Comparison of ENCODE assay signal across 9 cellular contexts in genomic region chr1:68173283-68174172, GRCh38. TPM values are rescaled to one million over a fixed set of nuclear protein-coding genes. Genes with fewer than 3 reads are reported as not detected.
DNase-seq lines count a peak whose midpoint lies in the region; ATAC-seq, FAIRE-seq and TF ChIP-seq lines count a peak whose summit lies in the region.
"Had no signal": no experiment of that assay in that cellular context is flagged by ENCODE, and none has a peak within 500 bp of the region (broad histone marks: within the 10 kb centered on the region; RNA-seq: fewer than 3 reads in every experiment).

No MANE protein-coding gene starts in this region.

- H2AFZ ChIP-seq in smooth muscle cell (ENCODE audit: low read depth), result no peak overlapping the region

- peak overlapping the region; percentile 31 for H3K9ac ChIP-seq in smooth muscle cell (ENCODE audit: low read depth)

- DNase-seq in LHCN-M2 (ENCODE audit: low read depth), result peak; percentile 80
- DNase-seq in smooth muscle cell (lab: John Stamatoyannopoulos, UW; ENCODE audit: unreplicated experiment), result no peak
- DNase-seq in WTC11 (ENCODE audit: low spot score), result no peak
- no peak for DNase-seq in NOMO-1 treated with dmso at 0.1 percent for 144 hours (lab: John Stamatoyannopoulos, UW; ENCODE audit: unreplicated experiment)

- POLR2A ChIA-PET in WTC11 (lab: Charles Lee), result interaction anchor here (1.1 kb wide), 1 partner anchor 59 kb away, joined by 3 read pairs; the partner anchor contains the start of gene WLS

- H3K79me2 ChIP-seq in smooth muscle cell (ENCODE audit: low read depth), result no peaks in the 10 kb centered on the region

- H3K4me3 ChIP-seq in WI38 (ENCODE audit: low read depth, low read length) (peak overlapping the region; percentile 44), smooth muscle cell (no peak overlapping the region)

- no peak for ATAC-seq in HG02759 (IDR thresholded peaks at IDR 0.05; ENCODE audit: unreplicated experiment)
- ATAC-seq in WTC11, result no peak; the same call in 1 of the 2 replicates
- no peak for ATAC-seq in HG02885 (IDR thresholded peaks at IDR 0.05; ENCODE audit: poor library complexity, unreplicated experiment)

- peak overlapping the region; percentile 71 for H3K4me2 ChIP-seq in smooth muscle cell

- H3K36me3 Mint-ChIP-seq in WTC11, result no peaks in the 10 kb centered on the region

- H3K27ac ChIP-seq in smooth muscle cell (ENCODE audit: low read depth), result peak overlapping the region; percentile 83

- peaks cover 10% of the 10 kb centered on the region for H3K9me3 Mint-ChIP-seq in WTC11

- peaks cover 30% of the 10 kb centered on the region for H3F3A ChIP-seq in smooth muscle cell (ENCODE audit: low read depth)

- no peaks in the 10 kb centered on the region for H4K20me1 ChIP-seq in smooth muscle cell (ENCODE audit: low read depth)

- H3K4me1 Mint-ChIP-seq in WTC11, result peaks cover 11% of the 10 kb centered on the region

- FAIRE-seq in islet of Langerhans (lab: Jason Lieb, UNC), result peak; percentile 9

- H3K27ac Mint-ChIP-seq in WTC11, result no peak overlapping the region

- CTCF ChIA-PET in WTC11 (lab: Charles Lee), result interaction anchor here (0.6 to 1.5 kb wide), 5 partner anchors 11 to 147 kb away, joined by 3 to 6 read pairs (median 5); no protein-coding TSS in a partner anchor

- no peaks in the 10 kb centered on the region for H3K36me3 ChIP-seq in smooth muscle cell (ENCODE audit: low read depth)

- H3K27me3 ChIP-seq in smooth muscle cell (ENCODE audit: low read depth), result no peaks in the 10 kb centered on the region

- H3K4me3 Mint-ChIP-seq in WTC11, result no peak overlapping the region

- no peaks in the 10 kb centered on the region for H3K9me3 ChIP-seq in smooth muscle cell (replicated peaks; ENCODE audit: low read depth)

- TF ChIP-seq CTCF in WI38 (IDR thresholded peaks at IDR 0.05; ENCODE audit: low read depth, low read length) (no peak), smooth muscle cell (IDR thresholded peaks at IDR 0.05; ENCODE audit: borderline replicate concordance, insufficient read depth, poor library complexity, severe bottlenecking) (no peak), WTC11 (IDR thresholded peaks at IDR 0.05) (no peak)

- H3K4me1 ChIP-seq in smooth muscle cell (ENCODE audit: low read depth), result peaks cover 35% of the 10 kb centered on the region

- WGBS in smooth muscle cell (ENCODE audit: low lambda C conversion rate), result 52% methylated on average over 9 of the region's 9 CpGs

- no peaks in the 10 kb centered on the region; the same call in 1 of the 2 replicates for H3K27me3 Mint-ChIP-seq in WTC11 (ENCODE audit: low read depth)

TF ChIP-seq in WTC11, 78 proteins besides CTCF, POLR2A, EP300 and RAD21:
- no peak for TF ChIP-seq GRHL2 (CRISPR knock-in tag; IDR thresholded peaks at IDR 0.05; ENCODE audit: insufficient replicate concordance, severe bottlenecking)
- no peak for TF ChIP-seq FOXJ3 (CRISPR knock-in tag; IDR thresholded peaks at IDR 0.05; ENCODE audit: borderline replicate concordance)
- no peak for TF ChIP-seq E2F1 (CRISPR knock-in tag; IDR thresholded peaks at IDR 0.05)
- TF ChIP-seq ZNF416 (CRISPR knock-in tag; IDR thresholded peaks at IDR 0.05), result no peak
- no peak for TF ChIP-seq RELA (CRISPR knock-in tag; IDR thresholded peaks at IDR 0.05; ENCODE audit: borderline replicate concordance)
- no peak for TF ChIP-seq MLX (CRISPR knock-in tag; IDR thresholded peaks at IDR 0.05)
- no peak for TF ChIP-seq HMGA2 (CRISPR knock-in tag; IDR thresholded peaks at IDR 0.05)
- no peak for TF ChIP-seq ZNF232 (CRISPR knock-in tag; IDR thresholded peaks at IDR 0.05)
- TF ChIP-seq ZNF532 (CRISPR knock-in tag; IDR thresholded peaks at IDR 0.05; ENCODE audit: borderline replicate concordance), result no peak
- no peak for TF ChIP-seq TP53 (CRISPR knock-in tag; IDR thresholded peaks at IDR 0.05)

RNA-seq across cellular contexts. Expression of gene WLS, which starts 58.8 kb away (rescaled TPM):
- total RNA-seq in LHCN-M2 (2014; rRNA removed), result 49.8 and 57.5 TPM in 2 replicates
- polyA plus RNA-seq in LHCN-M2 (2012), result 54.1 TPM
- 92.5 and 112 TPM in 2 replicates for total RNA-seq in smooth muscle cell
- polyA plus RNA-seq in smooth muscle cell, result 58.1 and 93.2 TPM in 2 replicates
- 4.5 to 5.7 TPM (median 5.3 TPM) in 3 replicates for total RNA-seq in WTC11 (2021)
- total RNA-seq: activated CD8-positive, alpha-beta memory T cell treated with anti-CD3 and anti-CD28 coated beads for 36 hours had no signal
